ENCODE assay signal across 33 cellular contexts in genomic region chr22:20167643-20168322, GRCh38. TPM values are rescaled to one million over a fixed set of nuclear protein-coding genes. Genes with fewer than 3 reads are reported as not detected.
"Had no signal": no experiment of that assay in that cellular context is flagged by ENCODE, and none has a peak within 500 bp of the region (broad histone marks: within the 10 kb centered on the region; RNA-seq: fewer than 3 reads in every experiment).

No MANE protein-coding gene starts in this region.

- H3K4me3 ChIP-seq: cardiac muscle cell, colonic mucosa had no signal

- H3K9me3 ChIP-seq: colonic mucosa had no signal

- ATAC-seq: activated naive CD4-positive, alpha-beta T cell treated with anti-CD3 and anti-CD28 coated beads, Interleukin-2, amount 50 U/mL, for 72 hours; activated T-cell treated with anti-CD3 and anti-CD28 coated beads, Interleukin-2, amount 50 U/mL, for 4 hours; PC-3; Right ventricle myocardium inferior had no signal

- FAIRE-seq: RCC 7860 had no signal

- H3K36me3 ChIP-seq: cardiac muscle cell, colonic mucosa had no signal

- H3K27me3 ChIP-seq: cardiac muscle cell, colonic mucosa had no signal

- H3K27ac ChIP-seq: cardiac muscle cell, colonic mucosa, RWPE1 had no signal

- DNase-seq: activated B cell treated with CpG ODN at 0.5 μM for 24 hours; activated CD4-positive, alpha-beta memory T cell treated with anti-CD3 and anti-CD28 coated beads for 36 hours; activated CD4-positive, alpha-beta T cell treated with anti-CD3 and anti-CD28 coated beads for 4 hours; activated CD4-positive, alpha-beta T cell treated with anti-CD3 and anti-CD28 coated beads, Interleukin-2, amount 50 U/mL, for 1 hour; activated CD4-positive, CD25-positive, alpha-beta regulatory T cell treated with anti-CD3 and anti-CD28 coated beads, Interleukin-2, amount 50 U/mL, for 72 hours; activated CD8-positive, alpha-beta memory T cell treated with anti-CD3 and anti-CD28 coated beads, Interleukin-2, amount 50 U/mL, for 4 hours; activated gamma-delta T cell treated with Interleukin-2 at 50 U/mL for 16 hours; activated naive CD4-positive, alpha-beta T cell treated with anti-CD3 and anti-CD28 coated beads for 36 hours; activated T-cell treated with anti-CD3 and anti-CD28 coated beads for 4 hours; activated T-cell treated with anti-CD3 and anti-CD28 coated beads, Interleukin-2, amount 50 U/mL, for 4 hours; amniotic stem cell; aorta; colonic mucosa; MM.1S; MV-4-11; NCI-H1092; NCI-H1436 treated with DMSO at 0.1 percent for 48 hours; NCI-H1694 treated with DMSO at 0.1 percent for 48 hours; NCI-H2029; NCI-H510A; NCI-H526; NCI-H748 treated with DMSO at 0.1 percent for 48 hours; NK-92 treated with Interleukin-12 subunit alpha and Interleukin-12 subunit beta, amount 100 ng/mL, for 24 hours; PC-3; SIG-M5; T1000 had no signal

- H3K4me1 ChIP-seq: colonic mucosa had no signal

RNA-seq across cellular contexts. Expression of gene CCDC188, which starts 16.9 kb away (rescaled TPM):
- total RNA-seq: activated B cell treated with CpG ODN at 0.5 μM for 24 hours; activated naive CD4-positive, alpha-beta T cell treated with anti-CD3 and anti-CD28 coated beads for 36 hours; activated naive CD4-positive, alpha-beta T cell treated with anti-CD3 and anti-CD28 coated beads, Interleukin-2, amount 50 U/mL, for 72 hours; activated T-cell treated with anti-CD3 and anti-CD28 coated beads, Interleukin-2, amount 50 U/mL, for 4 hours; cardiac muscle cell; PC-3; SK-MEL-5; T-helper 1 cell treated with Interleukin-12 subunit alpha and Interleukin-12 subunit beta and Interleukin-4 antibody, amounts not matched to agents 30 ng/mL and 1 ng/mL, for 36 hours had no signal
- polyA plus RNA-seq: aorta, cardiac muscle cell had no signal
